ENCODE assay signal across 8 cellular contexts in genomic region chr10:109922976-109923921, GRCh38. TPM values are rescaled to one million over a fixed set of nuclear protein-coding genes. Genes with fewer than 3 reads are reported as not detected.
A peak's percentile ranks its signal among the peaks of the same experiment; 100 is the strongest.
DNase-seq lines count a peak whose midpoint lies in the region; ATAC-seq and TF ChIP-seq lines count a peak whose summit lies in the region.

Gene XPNPEP1 (minus strand): TSS chr10:109923511. CDS start chr10:109923433, 78 bp downstream.

- TF ChIP-seq POLR2A in prostate gland (IDR thresholded peaks at IDR 0.05): peak; percentile 84

- peak; percentile 98 to 99 for ATAC-seq in left cardiac atrium
- ATAC-seq in upper lobe of right lung: peak; percentile 99

- H3K4me3 ChIP-seq in GM12864 (ENCODE audit: low read depth, low read length) (peak within 1 kb of the TSS; percentile 79), HFF-Myc (replicated peaks; ENCODE audit: low read depth, low read length) (peak within 1 kb of the TSS; percentile 61), prostate gland (peak within 1 kb of the TSS; percentile 92), upper lobe of right lung (peak within 1 kb of the TSS; percentile 86)

- DNase-seq in GM12864 (ENCODE audit: low read depth): no peak
- no peak for DNase-seq in HFF-Myc (ENCODE audit: extremely low read depth, low read depth)
- peak; percentile 72 for DNase-seq in MV-4-11 (lab: John Stamatoyannopoulos, UW)
- peak; percentile 69 to 89 (median 75) for DNase-seq in T-helper 1 cell
- DNase-seq in left cardiac atrium: peak; percentile 92
- DNase-seq in prostate gland (ENCODE audit: low spot score): peak; percentile 86
- DNase-seq in upper lobe of right lung: peak; percentile 94

- H3K36me3 ChIP-seq in prostate gland (no peaks in the 10 kb centered on the region), upper lobe of right lung (no peaks in the 10 kb centered on the region)

- no peaks in the 10 kb centered on the region for H3K4me1 ChIP-seq in prostate gland (replicated peaks)
- peaks cover 17% of the 10 kb centered on the region for H3K4me1 ChIP-seq in upper lobe of right lung

- H3K9me3 ChIP-seq in prostate gland: no peaks in the 10 kb centered on the region
- no peaks in the 10 kb centered on the region for H3K9me3 ChIP-seq in upper lobe of right lung

- WGBS in adipose tissue, 3 donors: 2 to 3% (median 3%) methylated on average over 92 to 105 of the region's 105 CpGs
- WGBS in prostate gland: 5% methylated on average over 62 of the region's 105 CpGs

- intact Hi-C loops in left cardiac atrium (cut with DNase I) (loop anchor here in 1 of 2 donors (5.0 kb wide), 1 partner anchor 36 kb away; no protein-coding TSS in a partner anchor), prostate gland (cut with DNase I) (loop anchor here (2.0 to 10.0 kb wide), 2 partner anchors 84 to 282 kb away; partner anchors contain the start of genes ADD3 and MXI1), upper lobe of right lung (cut with DNase I) (no loop called here)

- TF ChIP-seq CTCF in GM12864 (IDR thresholded peaks at IDR 0.05; ENCODE audit: low read depth, low read length, missing control alignments) (no peak), HFF-Myc (IDR thresholded peaks at IDR 0.05; ENCODE audit: low read depth, low read length, missing control alignments) (no peak), prostate gland (IDR thresholded peaks at IDR 0.05) (no peak), upper lobe of right lung (IDR thresholded peaks at IDR 0.05) (no peak)

- H3K27ac ChIP-seq in adipose tissue (ENCODE audit: low read depth, low read length): peak within 1 kb of the TSS; percentile 53
- peak within 1 kb of the TSS; percentile 87 to 93 for H3K27ac ChIP-seq in prostate gland
- H3K27ac ChIP-seq in upper lobe of right lung: peak within 1 kb of the TSS; percentile 89

- no peaks in the 10 kb centered on the region for H3K27me3 ChIP-seq in prostate gland (replicated peaks; ENCODE audit: insufficient read depth)
- no peaks in the 10 kb centered on the region for H3K27me3 ChIP-seq in upper lobe of right lung

RNA-seq across cellular contexts. Expression of gene XPNPEP1, which starts in this region (rescaled TPM):
- 10 to 100 TPM; 29.8 to 63.9 (median 36.0) TPM for polyA plus RNA-seq in adipose tissue
- 10 to 100 TPM; 36.3 to 40.7 TPM for total RNA-seq in left cardiac atrium
- 10 to 100 TPM; 53.4 to 64.3 TPM for total RNA-seq in prostate gland
- total RNA-seq in upper lobe of right lung: 45.2 TPM

Comparison
In these comparisons a context has a peak if more than half of its experiments do, and no peak if none do; other contexts are left out.
1. DNase-seq: peak in MV-4-11 (single experiment), T-helper 1 cell (5 of 5), left cardiac atrium (single experiment), prostate gland (single experiment) and upper lobe of right lung (single experiment); none in GM12864 (single experiment) and HFF-Myc (single experiment).
2. Peak in every context shown above with its lines, with median percentiles within 50 percentile points of each other: H3K4me3 ChIP-seq and H3K27ac ChIP-seq.